ENCODE assay signal across 8 cellular contexts in the genomic region with DNA sequence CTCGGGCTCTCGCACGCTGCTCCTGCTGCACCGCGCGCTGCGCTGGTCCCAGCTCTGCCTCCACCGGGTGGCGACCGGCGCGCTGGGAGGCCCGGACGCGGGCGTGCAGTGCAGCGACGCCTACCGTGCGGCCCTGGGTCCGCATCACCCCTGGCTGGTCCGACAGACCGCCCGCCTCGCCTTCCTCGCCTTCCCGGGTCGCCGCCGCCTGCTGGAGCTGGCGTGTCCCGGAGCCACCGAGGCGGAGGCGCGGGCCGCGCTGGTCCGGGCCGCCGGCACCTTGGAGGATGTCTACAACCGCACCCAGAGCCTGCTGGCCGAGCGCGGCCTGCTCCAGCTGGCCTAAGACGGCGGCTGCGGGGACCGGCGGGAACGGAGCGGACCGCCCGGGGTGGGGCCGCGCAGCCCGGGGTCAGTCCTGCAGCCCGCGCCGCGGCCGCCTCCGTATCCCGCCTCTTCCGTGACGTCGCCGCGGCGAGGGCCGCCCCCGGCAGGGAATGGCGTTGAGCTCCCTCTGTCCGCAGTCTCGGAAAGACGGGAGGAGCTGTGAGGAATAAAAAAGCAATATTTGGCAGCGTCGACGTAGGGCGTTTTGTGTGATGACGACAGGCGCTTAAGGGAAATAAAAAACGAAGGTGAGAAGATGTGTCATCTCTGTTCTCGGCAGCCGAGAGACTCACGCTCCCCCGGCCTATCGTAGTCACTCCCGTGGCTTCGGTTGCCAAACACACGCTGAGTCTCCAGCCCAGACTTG. TPM values are rescaled to one million over a fixed set of nuclear protein-coding genes. Genes with fewer than 3 reads are reported as not detected.
DNase-seq lines count a peak whose midpoint lies in the region; ATAC-seq and TF ChIP-seq lines count a peak whose summit lies in the region.

No MANE protein-coding gene starts in this region.

- intact Hi-C loops in PC-3 (cut with micrococcal nuclease) = no loop called here
- intact Hi-C loops in esophagus squamous epithelium (cut with DNase I) = loop anchor here (5.0 kb wide), 2 partner anchors 53 to 97 kb away; partner anchors contain the start of genes CXCL16 and ZMYND15

- H3K27ac ChIP-seq in PC-3 (ENCODE audit: low read length) (peak overlapping the region; percentile 77), esophagus squamous epithelium (peak overlapping the region; percentile 95 to 99 (median 96))

- H3K9ac ChIP-seq in PC-3 (ENCODE audit: low read length) = peak overlapping the region; percentile 74

- peak overlapping the region; percentile 76 to 93 (median 86) for H3K4me3 Mint-ChIP-seq in naive B cell

- peaks cover 8% of the 10 kb centered on the region for H3K79me2 ChIP-seq in PC-3 (ENCODE audit: low read length)

- H3K27me3 Mint-ChIP-seq in naive B cell = peaks cover 38 to 45% (median 41%) of the 10 kb centered on the region in 3 donors

- BruUV-seq in PC-3 (replicated peaks; lab: Mats Ljungman, UMichigan) = no TSS peak

- H3K4me3 ChIP-seq in PC-3 (ENCODE audit: low read length) = peak overlapping the region; percentile 89
- H3K4me3 ChIP-seq in esophagus squamous epithelium = peak overlapping the region; percentile 44 to 89 (median 67)

- TF ChIP-seq CTCF in PC-3 (conservative IDR thresholded peaks at IDR 0.05; ENCODE audit: low read depth, low read length) (peak; percentile 59), esophagus squamous epithelium (IDR thresholded peaks at IDR 0.05) (peak; percentile 68 to 94 (median 84))

- H4K20me1 ChIP-seq in PC-3 (ENCODE audit: low read length) = no peaks in the 10 kb centered on the region

- TF ChIP-seq POLR2A in esophagus squamous epithelium (IDR thresholded peaks at IDR 0.05) = peak in 3 of 4 donors; percentile 52 to 90 (median 89)

- H3K4me1 Mint-ChIP-seq in naive B cell = peaks cover 15 to 27% (median 23%) of the 10 kb centered on the region in 3 donors

- in situ Hi-C loops in Caki2 (cut with HindIII; ENCODE audit: low pct_unique_long_range_greater_than_20kb, low sequenced_read_pairs) = no loop called here

- H3K9me3 Mint-ChIP-seq in naive B cell = peaks cover 0 to 1% (median 0%) of the 10 kb centered on the region in 7 donors

- no peaks in the 10 kb centered on the region for H3F3A ChIP-seq in PC-3 (ENCODE audit: low read length, unreplicated experiment)

- 0 to 1% methylated on average over 11 to 14 of the region's 91 CpGs for WGBS in esophagus squamous epithelium, 2 donors

- ATAC-seq in GM19467 (IDR thresholded peaks at IDR 0.05; ENCODE audit: unreplicated experiment) (peak; percentile 79), PC-3 (peak; percentile 81), naive B cell (ENCODE audit: low read depth in 2 of 2) (peak; percentile 91 to 94)

- H3K4me2 ChIP-seq in PC-3 (ENCODE audit: low read length) = peak overlapping the region; percentile 95

- H3K9me2 ChIP-seq in PC-3 (replicated peaks; ENCODE audit: low read length) = no peaks in the 10 kb centered on the region

- H3K36me3 ChIP-seq in PC-3 (ENCODE audit: low read depth, low read length) = no peaks in the 10 kb centered on the region
- H3K36me3 ChIP-seq in esophagus squamous epithelium = no peaks in the 10 kb centered on the region

- peak overlapping the region in 5 of 6 donors; percentile 7 to 70 (median 39) for H3K27ac Mint-ChIP-seq in naive B cell

- H3K9me3 ChIP-seq in PC-3 (ENCODE audit: low read length) (no peaks in the 10 kb centered on the region), esophagus squamous epithelium (no peaks in the 10 kb centered on the region)

- H3K4me1 ChIP-seq in PC-3 (ENCODE audit: insufficient read depth, low read length) (peaks cover 16% of the 10 kb centered on the region), esophagus squamous epithelium (peaks cover 21 to 56% (median 32%) of the 10 kb centered on the region in 3 donors)

- POLR2A ChIA-PET in PC-3 (lab: Charles Lee; ENCODE audit: unreplicated experiment) = interaction anchor here (0.7 to 1.3 kb wide), 5 partner anchors 9 to 177 kb away, joined by 3 to 15 read pairs (median 4); partner anchors contain the start of gene SPAG7

- DNase-seq in Caki2 (ENCODE audit: low read depth) (peak; percentile 90), HT-29 (ENCODE audit: low spot score) (peak; percentile 78), PC-3 (peak; percentile 78), esophagus squamous epithelium (lab: John Stamatoyannopoulos, UW) (peak; percentile 24), naive B cell (peak; percentile 79)
- peak; percentile 86 to 91 for DNase-seq in activated T-cell treated with anti-CD3 and anti-CD28 coated beads, Interleukin-2, amount 50 U/mL, for 48 hours
- peak; percentile 71 to 76 for DNase-seq in stimulated activated CD8-positive, alpha-beta memory T cell treated with anti-CD3 and anti-CD28 coated beads, Interleukin-7, amount 100 ng/mL, for 48 hours (ENCODE audit: extremely low read depth in 1 of 2, low read depth in 1 of 2)

- CTCF ChIA-PET in PC-3 (lab: Charles Lee) = interaction anchor here (0.6 to 1.0 kb wide), 8 partner anchors 17 to 150 kb away, joined by 3 to 8 read pairs (median 4); partner anchors contain the start of genes ARRB2, MED11, PLD2 and RNF167

- peak overlapping the region; percentile 91 for H2AFZ ChIP-seq in PC-3 (ENCODE audit: low read length)

- H3K27me3 ChIP-seq in PC-3 (ENCODE audit: low read length) = no peaks in the 10 kb centered on the region
- H3K27me3 ChIP-seq in esophagus squamous epithelium = peaks cover 0 to 13% (median 0%) of the 10 kb centered on the region in 4 donors

- H3K36me3 Mint-ChIP-seq in naive B cell = no peaks in the 10 kb centered on the region

RNA-seq across cellular contexts. Expression of gene GLTPD2, which starts 1.4 kb away (rescaled TPM):
- not detected in 2 replicates for total RNA-seq in Caki2 (2014; rRNA removed; shearing (Covaris generic); ENCODE audit: low replicate concordance)
- not detected in 2 replicates for total RNA-seq in HT-29 (2014; rRNA removed; shearing (Covaris generic))
- total RNA-seq in PC-3 (2014; rRNA removed) (0.98 TPM in 1 of 2 replicates, not detected in the other), esophagus squamous epithelium (1 to 10 TPM in 3 of 4 donors, not detected in 1; 1.1 to 2.0 (median 1.1) TPM)
- not detected for polyA plus RNA-seq in naive B cell (ENCODE audit: low read depth in 6 of 6)

RNA-seq across cellular contexts. Expression of gene VMO1, which starts 4.0 kb away (rescaled TPM):
- total RNA-seq in Caki2 (2014; rRNA removed; shearing (Covaris generic); ENCODE audit: low replicate concordance) = not detected in 2 replicates
- total RNA-seq in HT-29 (2014; rRNA removed; shearing (Covaris generic)) = 0.58 TPM in 1 of 2 replicates, not detected in the other
- total RNA-seq in PC-3 (2014; rRNA removed) (1.2 and 3.1 TPM in 2 replicates), esophagus squamous epithelium (1 to 10 TPM in 3 of 4 donors, not detected in 1; 1.3 to 5.2 (median 1.5) TPM)
- polyA plus RNA-seq in naive B cell (ENCODE audit: low read depth in 6 of 6) = not detected

RNA-seq across cellular contexts. Expression of gene PSMB6, which starts 5.8 kb away (rescaled TPM):
- 205 and 277 TPM in 2 replicates for total RNA-seq in Caki2 (2014; rRNA removed; shearing (Covaris generic); ENCODE audit: low replicate concordance)
- total RNA-seq in HT-29 (2014; rRNA removed; shearing (Covaris generic)) = 242 and 261 TPM in 2 replicates
- total RNA-seq in PC-3 (2014; rRNA removed) = 281 and 405 TPM in 2 replicates
- 100 to 1,000 TPM; 154 to 216 (median 201) TPM for total RNA-seq in esophagus squamous epithelium
- 100 to 1,000 TPM; 237 to 479 (median 273) TPM for polyA plus RNA-seq in naive B cell (ENCODE audit: low read depth in 6 of 6)

RNA-seq across cellular contexts. Expression of gene PLD2, which starts 16.8 kb away (rescaled TPM):
- 6.1 and 31.9 TPM in 2 replicates for total RNA-seq in Caki2 (2014; rRNA removed; shearing (Covaris generic); ENCODE audit: low replicate concordance)
- 6.9 and 10.9 TPM in 2 replicates for total RNA-seq in HT-29 (2014; rRNA removed; shearing (Covaris generic))
- total RNA-seq in PC-3 (2014; rRNA removed) (24.3 and 27.3 TPM in 2 replicates), esophagus squamous epithelium (100 to 1,000 TPM in 1 of 4 donors, 10 to 100 TPM in 3; 38.7 to 114 (median 86.7) TPM)
- polyA plus RNA-seq in naive B cell (ENCODE audit: low read depth in 6 of 6) = 1 to 10 TPM in 5 of 6 donors, under 1 TPM in 1; 0.54 to 4.6 (median 3.7) TPM

Comparison
In these comparisons a context has a peak if more than half of its experiments do, and no peak if none do; other contexts are left out.
1. Peak in every context shown above with its lines: DNase-seq, ATAC-seq, H3K4me3 ChIP-seq and H3K27ac ChIP-seq.
2. DNase-seq: peak in every context shown above with its lines; median percentile 90 in Caki2; 88 in activated T-cell treated with anti-CD3 and anti-CD28 coated beads, Interleukin-2, amount 50 U/mL, for 48 hours; 79 in naive B cell; 78 in HT-29; 78 in PC-3; 74 in stimulated activated CD8-positive, alpha-beta memory T cell treated with anti-CD3 and anti-CD28 coated beads, Interleukin-7, amount 100 ng/mL, for 48 hours; 24 in esophagus squamous epithelium.